In the genomic region with DNA sequence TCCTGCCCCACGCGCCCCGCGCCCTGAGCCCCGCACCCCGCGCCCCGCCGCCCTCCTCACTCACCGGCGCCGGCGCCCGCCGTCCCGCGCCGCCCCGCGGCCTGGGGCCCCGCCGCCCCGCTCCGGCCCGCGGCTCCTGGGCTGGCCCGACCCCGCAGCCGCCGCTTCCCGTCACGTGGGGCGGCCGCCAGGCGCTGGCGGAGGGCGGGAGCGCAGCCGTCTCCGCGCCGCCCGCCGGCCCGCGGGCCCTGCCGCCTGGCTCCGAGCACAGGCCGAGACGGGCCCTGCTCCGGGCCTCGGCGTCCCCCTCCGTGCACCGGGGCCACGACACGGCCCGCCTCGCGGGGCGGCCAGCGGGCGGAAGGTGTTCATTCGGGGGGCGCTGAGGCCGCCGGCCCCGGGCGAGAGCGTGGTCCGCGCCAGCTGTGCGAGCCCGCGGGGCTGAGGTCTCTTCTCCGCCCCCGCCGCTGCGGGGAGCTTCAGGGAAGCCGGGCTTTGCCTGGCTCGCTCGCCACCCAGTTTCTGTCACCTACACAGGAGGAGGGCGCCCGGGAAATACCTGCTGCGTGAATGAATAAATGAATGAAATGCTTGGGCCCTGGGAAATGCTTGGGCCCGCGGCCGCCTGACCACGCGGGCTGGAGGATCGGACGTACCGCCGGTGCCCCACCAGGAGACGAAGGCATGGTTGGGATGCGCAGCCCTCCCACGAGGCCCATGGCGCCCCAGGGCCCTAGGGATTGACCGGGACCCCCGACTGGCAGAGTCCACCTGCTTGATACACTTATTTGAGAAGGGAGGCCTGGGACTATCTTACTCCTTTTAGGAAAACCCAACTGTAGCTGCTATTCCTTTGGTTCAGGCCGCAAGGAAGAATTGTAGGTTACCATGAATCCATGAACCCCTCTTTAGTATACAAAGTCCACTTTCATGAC, we compare ENCODE assay signal across 1 cellular context.
TF ChIP-seq lines count a peak whose summit lies in the region.

TGFBRAP1 (minus strand) TSS at position 175 of the 935 bp plus-strand sequence. CDS start 21,434 bp downstream, outside the sequence.

TF ChIP-seq in K562, 482 proteins besides CTCF, POLR2A, EP300 and RAD21 (continued from another document and continues in another):
- TF ChIP-seq MAX (CRISPR knock-in tag; IDR thresholded peaks at IDR 0.05) = peak; percentile 94
- peak; percentile 59; the same call in 1 of the 2 replicates for TF ChIP-seq HDAC8 (tag; IDR thresholded peaks at IDR 0.05)
- no peak for TF ChIP-seq ZNF778 (CRISPR knock-in tag; IDR thresholded peaks at IDR 0.05)
- TF ChIP-seq, protein P1, sequence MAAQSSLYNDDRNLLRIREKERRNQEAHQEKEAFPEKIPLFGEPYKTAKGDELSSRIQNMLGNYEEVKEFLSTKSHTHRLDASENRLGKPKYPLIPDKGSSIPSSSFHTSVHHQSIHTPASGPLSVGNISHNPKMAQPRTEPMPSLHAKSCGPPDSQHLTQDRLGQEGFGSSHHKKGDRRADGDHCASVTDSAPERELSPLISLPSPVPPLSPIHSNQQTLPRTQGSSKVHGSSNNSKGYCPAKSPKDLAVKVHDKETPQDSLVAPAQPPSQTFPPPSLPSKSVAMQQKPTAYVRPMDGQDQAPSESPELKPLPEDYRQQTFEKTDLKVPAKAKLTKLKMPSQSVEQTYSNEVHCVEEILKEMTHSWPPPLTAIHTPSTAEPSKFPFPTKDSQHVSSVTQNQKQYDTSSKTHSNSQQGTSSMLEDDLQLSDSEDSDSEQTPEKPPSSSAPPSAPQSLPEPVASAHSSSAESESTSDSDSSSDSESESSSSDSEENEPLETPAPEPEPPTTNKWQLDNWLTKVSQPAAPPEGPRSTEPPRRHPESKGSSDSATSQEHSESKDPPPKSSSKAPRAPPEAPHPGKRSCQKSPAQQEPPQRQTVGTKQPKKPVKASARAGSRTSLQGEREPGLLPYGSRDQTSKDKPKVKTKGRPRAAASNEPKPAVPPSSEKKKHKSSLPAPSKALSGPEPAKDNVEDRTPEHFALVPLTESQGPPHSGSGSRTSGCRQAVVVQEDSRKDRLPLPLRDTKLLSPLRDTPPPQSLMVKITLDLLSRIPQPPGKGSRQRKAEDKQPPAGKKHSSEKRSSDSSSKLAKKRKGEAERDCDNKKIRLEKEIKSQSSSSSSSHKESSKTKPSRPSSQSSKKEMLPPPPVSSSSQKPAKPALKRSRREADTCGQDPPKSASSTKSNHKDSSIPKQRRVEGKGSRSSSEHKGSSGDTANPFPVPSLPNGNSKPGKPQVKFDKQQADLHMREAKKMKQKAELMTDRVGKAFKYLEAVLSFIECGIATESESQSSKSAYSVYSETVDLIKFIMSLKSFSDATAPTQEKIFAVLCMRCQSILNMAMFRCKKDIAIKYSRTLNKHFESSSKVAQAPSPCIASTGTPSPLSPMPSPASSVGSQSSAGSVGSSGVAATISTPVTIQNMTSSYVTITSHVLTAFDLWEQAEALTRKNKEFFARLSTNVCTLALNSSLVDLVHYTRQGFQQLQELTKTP (IDR thresholded peaks at IDR 0.05; ENCODE audit: low read depth in 1 of 2, partially characterized antibody in 2 of 2) = no peak
- TF ChIP-seq ZNF354B (CRISPR knock-in tag; IDR thresholded peaks at IDR 0.05) = no peak
- TF ChIP-seq JUNB (CRISPR knock-in tag; conservative IDR thresholded peaks at IDR 0.05) = no peak
- TF ChIP-seq, protein P2, sequence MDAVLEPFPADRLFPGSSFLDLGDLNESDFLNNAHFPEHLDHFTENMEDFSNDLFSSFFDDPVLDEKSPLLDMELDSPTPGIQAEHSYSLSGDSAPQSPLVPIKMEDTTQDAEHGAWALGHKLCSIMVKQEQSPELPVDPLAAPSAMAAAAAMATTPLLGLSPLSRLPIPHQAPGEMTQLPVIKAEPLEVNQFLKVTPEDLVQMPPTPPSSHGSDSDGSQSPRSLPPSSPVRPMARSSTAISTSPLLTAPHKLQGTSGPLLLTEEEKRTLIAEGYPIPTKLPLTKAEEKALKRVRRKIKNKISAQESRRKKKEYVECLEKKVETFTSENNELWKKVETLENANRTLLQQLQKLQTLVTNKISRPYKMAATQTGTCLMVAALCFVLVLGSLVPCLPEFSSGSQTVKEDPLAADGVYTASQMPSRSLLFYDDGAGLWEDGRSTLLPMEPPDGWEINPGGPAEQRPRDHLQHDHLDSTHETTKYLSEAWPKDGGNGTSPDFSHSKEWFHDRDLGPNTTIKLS (IDR thresholded peaks at IDR 0.05; ENCODE audit: borderline replicate concordance, low read depth) = 0 out of 2 replicates have a peak, but pooled peaks have one; percentile 16
- TF ChIP-seq IRF2 (CRISPR knock-in tag; IDR thresholded peaks at IDR 0.05) = no peak
- TF ChIP-seq NELFE (IDR thresholded peaks at IDR 0.05; ENCODE audit: insufficient read depth, insufficient read length) = no peak
- peak; percentile 41; the same call in 1 of the 2 replicates for TF ChIP-seq ZNF431 (CRISPR knock-in tag; IDR thresholded peaks at IDR 0.05)
- no peak for TF ChIP-seq NCOR1 (IDR thresholded peaks at IDR 0.05)
- no peak for TF ChIP-seq DMBX1 (CRISPR knock-in tag; IDR thresholded peaks at IDR 0.05; ENCODE audit: borderline replicate concordance)
- TF ChIP-seq, protein P3, sequence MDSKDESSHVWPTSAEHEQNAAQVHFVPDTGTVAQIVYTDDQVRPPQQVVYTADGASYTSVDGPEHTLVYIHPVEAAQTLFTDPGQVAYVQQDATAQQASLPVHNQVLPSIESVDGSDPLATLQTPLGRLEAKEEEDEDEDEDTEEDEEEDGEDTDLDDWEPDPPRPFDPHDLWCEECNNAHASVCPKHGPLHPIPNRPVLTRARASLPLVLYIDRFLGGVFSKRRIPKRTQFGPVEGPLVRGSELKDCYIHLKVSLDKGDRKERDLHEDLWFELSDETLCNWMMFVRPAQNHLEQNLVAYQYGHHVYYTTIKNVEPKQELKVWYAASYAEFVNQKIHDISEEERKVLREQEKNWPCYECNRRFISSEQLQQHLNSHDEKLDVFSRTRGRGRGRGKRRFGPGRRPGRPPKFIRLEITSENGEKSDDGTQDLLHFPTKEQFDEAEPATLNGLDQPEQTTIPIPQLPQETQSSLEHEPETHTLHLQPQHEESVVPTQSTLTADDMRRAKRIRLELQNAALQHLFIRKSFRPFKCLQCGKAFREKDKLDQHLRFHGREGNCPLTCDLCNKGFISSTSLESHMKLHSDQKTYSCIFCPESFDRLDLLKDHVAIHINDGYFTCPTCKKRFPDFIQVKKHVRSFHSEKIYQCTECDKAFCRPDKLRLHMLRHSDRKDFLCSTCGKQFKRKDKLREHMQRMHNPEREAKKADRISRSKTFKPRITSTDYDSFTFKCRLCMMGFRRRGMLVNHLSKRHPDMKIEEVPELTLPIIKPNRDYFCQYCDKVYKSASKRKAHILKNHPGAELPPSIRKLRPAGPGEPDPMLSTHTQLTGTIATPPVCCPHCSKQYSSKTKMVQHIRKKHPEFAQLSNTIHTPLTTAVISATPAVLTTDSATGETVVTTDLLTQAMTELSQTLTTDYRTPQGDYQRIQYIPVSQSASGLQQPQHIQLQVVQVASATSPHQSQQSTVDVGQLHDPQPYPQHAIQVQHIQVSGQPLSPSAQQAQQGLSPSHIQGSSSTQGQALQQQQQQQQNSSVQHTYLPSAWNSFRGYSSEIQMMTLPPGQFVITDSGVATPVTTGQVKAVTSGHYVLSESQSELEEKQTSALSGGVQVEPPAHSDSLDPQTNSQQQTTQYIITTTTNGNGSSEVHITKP (IDR thresholded peaks at IDR 0.05; ENCODE audit: partially characterized antibody) = peak; percentile 24
- TF ChIP-seq ERF (CRISPR knock-in tag; IDR thresholded peaks at IDR 0.05) = peak; percentile 11
- TF ChIP-seq ZC3H11A (IDR thresholded peaks at IDR 0.05; ENCODE audit: low read depth, low read length) = no peak
- TF ChIP-seq TCF7 (IDR thresholded peaks at IDR 0.05; ENCODE audit: borderline replicate concordance) = no peak
- no peak for TF ChIP-seq YBX1 (IDR thresholded peaks at IDR 0.05)
- no peak for TF ChIP-seq HNRNPLL (IDR thresholded peaks at IDR 0.05; ENCODE audit: low read depth, low read length, poor library complexity, severe bottlenecking)
- TF ChIP-seq HNRNPK (IDR thresholded peaks at IDR 0.05; ENCODE audit: low read depth, low read length, poor library complexity, severe bottlenecking) = no peak
- no peak for TF ChIP-seq BACH1 (tag; IDR thresholded peaks at IDR 0.05)
- TF ChIP-seq ESRRB (CRISPR knock-in tag; IDR thresholded peaks at IDR 0.05; ENCODE audit: borderline replicate concordance) = no peak
- TF ChIP-seq NR2C2 (CRISPR knock-in tag; IDR thresholded peaks at IDR 0.05) = no peak
- TF ChIP-seq NR2C2 (tag; IDR thresholded peaks at IDR 0.05) = peak; percentile 35; the same call in 1 of the 2 replicates
- TF ChIP-seq TFAM (CRISPR knock-in tag; conservative IDR thresholded peaks at IDR 0.05) = no peak
- no peak for TF ChIP-seq EHMT2 (IDR thresholded peaks at IDR 0.05)
- TF ChIP-seq CREB1 (IDR thresholded peaks at IDR 0.05) = no peak
- TF ChIP-seq CREB1 (CRISPR knock-in tag; IDR thresholded peaks at IDR 0.05) = no peak
- no peak for TF ChIP-seq GATA2 (CRISPR knock-in tag; IDR thresholded peaks at IDR 0.05)
- TF ChIP-seq HCFC1 (IDR thresholded peaks at IDR 0.05; ENCODE audit: low read depth, low read length) = no peak
- no peak for TF ChIP-seq PYGO2 (tag; IDR thresholded peaks at IDR 0.05)
- TF ChIP-seq KLF1 (tag; IDR thresholded peaks at IDR 0.05) = 0 out of 2 replicates have a peak, but pooled peaks have one; percentile 42
- TF ChIP-seq ZBED1 (IDR thresholded peaks at IDR 0.05) = no peak
- TF ChIP-seq ZBTB34 (CRISPR knock-in tag; IDR thresholded peaks at IDR 0.05) = no peak
- no peak for TF ChIP-seq ZNF165 (CRISPR knock-in tag; IDR thresholded peaks at IDR 0.05; ENCODE audit: borderline replicate concordance)
- TF ChIP-seq, protein P4, sequence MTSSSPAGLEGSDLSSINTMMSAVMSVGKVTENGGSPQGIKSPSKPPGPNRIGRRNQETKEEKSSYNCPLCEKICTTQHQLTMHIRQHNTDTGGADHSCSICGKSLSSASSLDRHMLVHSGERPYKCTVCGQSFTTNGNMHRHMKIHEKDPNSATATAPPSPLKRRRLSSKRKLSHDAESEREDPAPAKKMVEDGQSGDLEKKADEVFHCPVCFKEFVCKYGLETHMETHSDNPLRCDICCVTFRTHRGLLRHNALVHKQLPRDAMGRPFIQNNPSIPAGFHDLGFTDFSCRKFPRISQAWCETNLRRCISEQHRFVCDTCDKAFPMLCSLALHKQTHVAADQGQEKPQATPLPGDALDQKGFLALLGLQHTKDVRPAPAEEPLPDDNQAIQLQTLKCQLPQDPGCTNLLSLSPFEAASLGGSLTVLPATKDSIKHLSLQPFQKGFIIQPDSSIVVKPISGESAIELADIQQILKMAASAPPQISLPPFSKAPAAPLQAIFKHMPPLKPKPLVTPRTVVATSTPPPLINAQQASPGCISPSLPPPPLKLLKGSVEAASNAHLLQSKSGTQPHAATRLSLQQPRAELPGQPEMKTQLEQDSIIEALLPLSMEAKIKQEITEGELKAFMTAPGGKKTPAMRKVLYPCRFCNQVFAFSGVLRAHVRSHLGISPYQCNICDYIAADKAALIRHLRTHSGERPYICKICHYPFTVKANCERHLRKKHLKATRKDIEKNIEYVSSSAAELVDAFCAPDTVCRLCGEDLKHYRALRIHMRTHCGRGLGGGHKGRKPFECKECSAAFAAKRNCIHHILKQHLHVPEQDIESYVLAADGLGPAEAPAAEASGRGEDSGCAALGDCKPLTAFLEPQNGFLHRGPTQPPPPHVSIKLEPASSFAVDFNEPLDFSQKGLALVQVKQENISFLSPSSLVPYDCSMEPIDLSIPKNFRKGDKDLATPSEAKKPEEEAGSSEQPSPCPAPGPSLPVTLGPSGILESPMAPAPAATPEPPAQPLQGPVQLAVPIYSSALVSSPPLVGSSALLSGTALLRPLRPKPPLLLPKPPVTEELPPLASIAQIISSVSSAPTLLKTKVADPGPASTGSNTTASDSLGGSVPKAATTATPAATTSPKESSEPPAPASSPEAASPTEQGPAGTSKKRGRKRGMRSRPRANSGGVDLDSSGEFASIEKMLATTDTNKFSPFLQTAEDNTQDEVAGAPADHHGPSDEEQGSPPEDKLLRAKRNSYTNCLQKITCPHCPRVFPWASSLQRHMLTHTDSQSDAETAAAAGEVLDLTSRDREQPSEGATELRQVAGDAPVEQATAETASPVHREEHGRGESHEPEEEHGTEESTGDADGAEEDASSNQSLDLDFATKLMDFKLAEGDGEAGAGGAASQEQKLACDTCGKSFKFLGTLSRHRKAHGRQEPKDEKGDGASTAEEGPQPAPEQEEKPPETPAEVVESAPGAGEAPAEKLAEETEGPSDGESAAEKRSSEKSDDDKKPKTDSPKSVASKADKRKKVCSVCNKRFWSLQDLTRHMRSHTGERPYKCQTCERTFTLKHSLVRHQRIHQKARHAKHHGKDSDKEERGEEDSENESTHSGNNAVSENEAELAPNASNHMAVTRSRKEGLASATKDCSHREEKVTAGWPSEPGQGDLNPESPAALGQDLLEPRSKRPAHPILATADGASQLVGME (CRISPR knock-in tag; IDR thresholded peaks at IDR 0.05) = no peak
- TF ChIP-seq, protein P5, sequence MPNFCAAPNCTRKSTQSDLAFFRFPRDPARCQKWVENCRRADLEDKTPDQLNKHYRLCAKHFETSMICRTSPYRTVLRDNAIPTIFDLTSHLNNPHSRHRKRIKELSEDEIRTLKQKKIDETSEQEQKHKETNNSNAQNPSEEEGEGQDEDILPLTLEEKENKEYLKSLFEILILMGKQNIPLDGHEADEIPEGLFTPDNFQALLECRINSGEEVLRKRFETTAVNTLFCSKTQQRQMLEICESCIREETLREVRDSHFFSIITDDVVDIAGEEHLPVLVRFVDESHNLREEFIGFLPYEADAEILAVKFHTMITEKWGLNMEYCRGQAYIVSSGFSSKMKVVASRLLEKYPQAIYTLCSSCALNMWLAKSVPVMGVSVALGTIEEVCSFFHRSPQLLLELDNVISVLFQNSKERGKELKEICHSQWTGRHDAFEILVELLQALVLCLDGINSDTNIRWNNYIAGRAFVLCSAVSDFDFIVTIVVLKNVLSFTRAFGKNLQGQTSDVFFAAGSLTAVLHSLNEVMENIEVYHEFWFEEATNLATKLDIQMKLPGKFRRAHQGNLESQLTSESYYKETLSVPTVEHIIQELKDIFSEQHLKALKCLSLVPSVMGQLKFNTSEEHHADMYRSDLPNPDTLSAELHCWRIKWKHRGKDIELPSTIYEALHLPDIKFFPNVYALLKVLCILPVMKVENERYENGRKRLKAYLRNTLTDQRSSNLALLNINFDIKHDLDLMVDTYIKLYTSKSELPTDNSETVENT (CRISPR knock-in tag; IDR thresholded peaks at IDR 0.05) = no peak; the same call in 1 of the 2 replicates
- TF ChIP-seq WHSC1 (IDR thresholded peaks at IDR 0.05; ENCODE audit: low read length) = no peak
- no peak for TF ChIP-seq TEAD2 (tag; IDR thresholded peaks at IDR 0.05)
- no peak for TF ChIP-seq CREBBP (IDR thresholded peaks at IDR 0.05; ENCODE audit: low read depth, low read length)
- TF ChIP-seq ZNF197 (CRISPR knock-in tag; IDR thresholded peaks at IDR 0.05; ENCODE audit: low read depth) = no peak
- TF ChIP-seq MAZ (CRISPR knock-in tag; conservative IDR thresholded peaks at IDR 0.05 in 1 of 2, IDR thresholded peaks at IDR 0.05 in 1 of 2) = peak in 1 of 2 experiments; percentile 56
- no peak for TF ChIP-seq NEUROD1 (IDR thresholded peaks at IDR 0.05; ENCODE audit: borderline replicate concordance, low read depth, low read length, partially characterized antibody)
